19 cellular contexts compared by ENCODE assay signal in genomic region chr9:104740596-104740995, GRCh38. TPM values are rescaled to one million over a fixed set of nuclear protein-coding genes. Genes with fewer than 3 reads are reported as not detected.
A peak's percentile ranks its signal among the peaks of the same experiment; 100 is the strongest.
DNase-seq lines count a peak whose midpoint lies in the region; ATAC-seq and TF ChIP-seq lines count a peak whose summit lies in the region.
"Had no signal": no experiment of that assay in that cellular context is flagged by ENCODE, and none has a peak within 500 bp of the region (broad histone marks: within the 10 kb centered on the region; RNA-seq: fewer than 3 reads in every experiment).

No MANE protein-coding gene starts in this region.

- H3K4me3 Mint-ChIP-seq in immature natural killer cell: no peak overlapping the region
- H3K4me3 Mint-ChIP-seq: activated T-helper 17 cell treated with anti-CD3 and anti-CD28 coated beads, Interleukin-2, amount 50 U/mL, for 72 hours; CD8-positive, alpha-beta memory T cell; neural progenitor cell; T-helper 1 cell treated with Interleukin-12 subunit alpha and Interleukin-12 subunit beta and Interleukin-4 antibody, amounts not matched to agents 30 μg/mL and 1 μg/mL, for 36 hours had no signal

- H3K9me3 Mint-ChIP-seq in immature natural killer cell: peaks cover 0 to 2% (median 0%) of the 10 kb centered on the region in 6 donors
- H3K9me3 Mint-ChIP-seq: activated T-helper 17 cell treated with anti-CD3 and anti-CD28 coated beads, Interleukin-2, amount 50 U/mL, for 72 hours; neural progenitor cell; T-helper 1 cell treated with Interleukin-12 subunit alpha and Interleukin-12 subunit beta and Interleukin-4 antibody, amounts not matched to agents 30 μg/mL and 1 μg/mL, for 36 hours had no signal

- ATAC-seq in HG03442 (IDR thresholded peaks at IDR 0.05; ENCODE audit: unreplicated experiment): no peak
- ATAC-seq: activated T-helper 17 cell treated with anti-CD3 and anti-CD28 coated beads, Interleukin-2, amount 50 U/mL, for 72 hours; HepG2; Panc1 had no signal

- H3K4me1 ChIP-seq in mammary epithelial cell (ENCODE audit: insufficient read depth, low read length) (no peaks in the 10 kb centered on the region), hepatocyte (ENCODE audit: insufficient read depth) (no peaks in the 10 kb centered on the region)
- H3K4me1 ChIP-seq: neural progenitor cell, stomach had no signal

- H3K36me3 Mint-ChIP-seq in immature natural killer cell: no peaks in the 10 kb centered on the region
- H3K36me3 Mint-ChIP-seq: CD8-positive, alpha-beta memory T cell; neural progenitor cell had no signal

- DNase-seq in COLO829 (ENCODE audit: low spot score) (peak; percentile 18), NCI-H1048 (lab: John Stamatoyannopoulos, UW) (peak; percentile 9), mammary epithelial cell (peak; percentile 35), lung microvascular endothelial cell (ENCODE audit: low read depth in 2 of 2) (peak; percentile 27 to 68), immature natural killer cell (no peak), hepatocyte (ENCODE audit: low spot score) (no peak)
- no peak for DNase-seq in effector CD8-positive, alpha-beta T cell (lab: John Stamatoyannopoulos, UW)
- DNase-seq: activated CD4-positive, alpha-beta T cell treated with anti-CD3 and anti-CD28 coated beads, Interleukin-2, amount 50 U/mL, for 4 hours; CD8-positive, alpha-beta memory T cell; NCI-H2227 treated with DMSO at 0.1 percent for 48 hours; stomach had no signal

- H3K36me3 ChIP-seq in mammary epithelial cell (ENCODE audit: insufficient read depth, low read length): no peaks in the 10 kb centered on the region
- no peaks in the 10 kb centered on the region for H3K36me3 ChIP-seq in hepatocyte (replicated peaks; ENCODE audit: insufficient read depth, low read depth)
- H3K36me3 ChIP-seq: cardiac muscle cell, neural progenitor cell, stomach had no signal

- BruUV-seq in mammary epithelial cell (replicated peaks; lab: Mats Ljungman, UMichigan): no TSS peak

- peaks cover 0 to 2% of the 10 kb centered on the region in 2 donors for H3K4me1 Mint-ChIP-seq in immature natural killer cell
- H3K4me1 Mint-ChIP-seq: activated T-helper 17 cell treated with anti-CD3 and anti-CD28 coated beads, Interleukin-2, amount 50 U/mL, for 72 hours; CD8-positive, alpha-beta memory T cell; neural progenitor cell had no signal

- WGBS in mammary epithelial cell (ENCODE audit: low coverage, missing lambda C conversion rate): 5% methylated on average over 1 of the region's 1 CpG
- 55% methylated on average over 1 of the region's 1 CpG for WGBS in hepatocyte (ENCODE audit: low lambda C conversion rate, missing lambda C conversion rate)

- H3K27me3 ChIP-seq in mammary epithelial cell (ENCODE audit: insufficient read depth, low read length): no peaks in the 10 kb centered on the region
- H3K27me3 ChIP-seq in hepatocyte: no peaks in the 10 kb centered on the region
- H3K27me3 ChIP-seq: cardiac muscle cell, neural progenitor cell, stomach had no signal

- intact Hi-C loops in mammary epithelial cell (cut with micrococcal nuclease): loop anchor here (5.0 to 10.0 kb wide), 5 partner anchors 128 to 946 kb away; partner anchors contain the start of gene SMC2

- CTCF ChIA-PET in mammary epithelial cell (lab: Charles Lee; ENCODE audit: low non-redundant PET): no interaction called here

- no peaks in the 10 kb centered on the region for H3K9me3 ChIP-seq in mammary epithelial cell (replicated peaks; ENCODE audit: insufficient read depth, low read length)
- H3K9me3 ChIP-seq in hepatocyte (ENCODE audit: low read depth): no peaks in the 10 kb centered on the region
- H3K9me3 ChIP-seq: stomach had no signal

- no peaks in the 10 kb centered on the region for H3K79me2 ChIP-seq in mammary epithelial cell (ENCODE audit: insufficient read depth, low read length)
- no peaks in the 10 kb centered on the region for H3K79me2 ChIP-seq in hepatocyte

- no peak overlapping the region for H3K27ac Mint-ChIP-seq in immature natural killer cell
- H3K27ac Mint-ChIP-seq: activated T-helper 17 cell treated with anti-CD3 and anti-CD28 coated beads, Interleukin-2, amount 50 U/mL, for 72 hours; neural progenitor cell; T-helper 1 cell treated with Interleukin-12 subunit alpha and Interleukin-12 subunit beta and Interleukin-4 antibody, amounts not matched to agents 30 μg/mL and 1 μg/mL, for 36 hours had no signal

- in situ Hi-C loops in mammary epithelial cell (cut with MboI; ENCODE audit: low sequenced_read_pairs in 2 of 2): no loop called here

- no peak overlapping the region for H3K9ac ChIP-seq in mammary epithelial cell (ENCODE audit: insufficient read depth, low read length)
- H3K9ac ChIP-seq: neural progenitor cell had no signal

- H4K20me1 ChIP-seq in mammary epithelial cell (ENCODE audit: insufficient read depth, low read length) (no peaks in the 10 kb centered on the region), hepatocyte (ENCODE audit: insufficient read depth, poor library complexity, severe bottlenecking) (no peaks in the 10 kb centered on the region)

- no peaks in the 10 kb centered on the region for H3K9me2 ChIP-seq in hepatocyte (replicated peaks; ENCODE audit: insufficient read depth)

- peak overlapping the region; percentile 34 for H3K4me2 ChIP-seq in mammary epithelial cell (ENCODE audit: insufficient read depth, low read depth, low read length)
- no peak overlapping the region for H3K4me2 ChIP-seq in hepatocyte
- H3K4me2 ChIP-seq: neural progenitor cell had no signal

- dilution Hi-C loops in mammary epithelial cell (cut with HindIII; ENCODE audit: low sequenced_read_pairs): no loop called here

- H3K27ac ChIP-seq in mammary epithelial cell (ENCODE audit: insufficient read depth, low read depth, low read length) (no peak overlapping the region), hepatocyte (no peak overlapping the region)
- H3K27ac ChIP-seq: cardiac muscle cell, neural progenitor cell had no signal

- TF ChIP-seq CTCF in mammary epithelial cell (conservative IDR thresholded peaks at IDR 0.05 in 1 of 2, IDR thresholded peaks at IDR 0.05 in 1 of 2; ENCODE audit: extremely low read depth in 1 of 2, insufficient read depth in 1 of 2, low read depth in 1 of 2, low read length in 2 of 2) (no peak), hepatocyte (IDR thresholded peaks at IDR 0.05; ENCODE audit: poor library complexity) (no peak)

- no peak overlapping the region for H3K4me3 ChIP-seq in mammary epithelial cell (replicated peaks in 1 of 3; ENCODE audit: insufficient read depth in 1 of 3, low read depth in 2 of 3, low read length in 3 of 3)
- no peak overlapping the region for H3K4me3 ChIP-seq in hepatocyte
- H3K4me3 ChIP-seq: cardiac muscle cell, neural progenitor cell, stomach had no signal

- H2AFZ ChIP-seq in mammary epithelial cell (ENCODE audit: low read depth, low read length) (no peak overlapping the region), hepatocyte (no peak overlapping the region)
- H2AFZ ChIP-seq: neural progenitor cell had no signal

- H3K27me3 Mint-ChIP-seq in immature natural killer cell (ENCODE audit: low read depth in 3 of 3): peaks cover 0 to 2% (median 0%) of the 10 kb centered on the region in 3 donors
- H3K27me3 Mint-ChIP-seq: activated T-helper 17 cell treated with anti-CD3 and anti-CD28 coated beads, Interleukin-2, amount 50 U/mL, for 72 hours; CD8-positive, alpha-beta memory T cell had no signal

RNA-seq across cellular contexts. Expression of gene NIPSNAP3A, which starts 6.9 kb away (rescaled TPM):
- total RNA-seq in mammary epithelial cell: 10 to 100 TPM; 19.2 to 50.2 TPM
- 19.8 TPM for polyA plus RNA-seq in mammary epithelial cell
- 11.5 TPM for polyA minus RNA-seq in mammary epithelial cell
- total RNA-seq in lung microvascular endothelial cell: 33.9 and 41.2 TPM in 2 replicates
- polyA plus RNA-seq in immature natural killer cell: 10 to 100 TPM; 28.2 to 58.0 (median 29.2) TPM
- 44.4 and 47.8 TPM in 2 replicates for total RNA-seq in hepatocyte
- polyA plus RNA-seq in hepatocyte: 31.8 and 37.3 TPM in 2 replicates

RNA-seq across cellular contexts. Expression of gene NIPSNAP3B, which starts 23.3 kb away (rescaled TPM):
- total RNA-seq in mammary epithelial cell (1 to 10 TPM in 1 of 2 donors, under 1 TPM in 1; 0.52 to 3.7 TPM), lung microvascular endothelial cell (under 0.01 and 0.22 TPM in 2 replicates), hepatocyte (2.0 and 2.8 TPM in 2 replicates)
- polyA plus RNA-seq in mammary epithelial cell (0.23 TPM), immature natural killer cell (under 1 TPM in 2 of 3 donors, not detected in 1; 0.45 to 0.98 TPM), hepatocyte (1.8 and 3.3 TPM in 2 replicates)
- not detected for polyA minus RNA-seq in mammary epithelial cell
- polyA plus RNA-seq: CD8-positive, alpha-beta memory T cell had no signal

RNA-seq across cellular contexts. Expression of gene OR13D1, which starts 46.3 kb away (rescaled TPM):
- not detected for total RNA-seq in mammary epithelial cell
- polyA plus RNA-seq in mammary epithelial cell: not detected
- not detected for polyA minus RNA-seq in mammary epithelial cell
- total RNA-seq in lung microvascular endothelial cell: not detected in 2 replicates
- not detected for polyA plus RNA-seq in immature natural killer cell
- not detected in 2 replicates for total RNA-seq in hepatocyte
- not detected in 2 replicates for polyA plus RNA-seq in hepatocyte
- total RNA-seq: activated T-helper 17 cell treated with anti-CD3 and anti-CD28 coated beads, Interleukin-2, amount 50 U/mL, for 72 hours; cardiac muscle cell; CD8-positive, alpha-beta memory T cell; HepG2; lower leg skin; stomach had no signal
- polyA plus RNA-seq: cardiac muscle cell; CD8-positive, alpha-beta memory T cell; HepG2; stomach had no signal

Comparison
In these comparisons a context has a peak if more than half of its experiments do, and no peak if none do; other contexts are left out.
1. DNase-seq: peak in COLO829 (single experiment), NCI-H1048 (single experiment), mammary epithelial cell (single experiment) and lung microvascular endothelial cell (2 of 2); none in immature natural killer cell (0 of 3), effector CD8-positive, alpha-beta T cell (single experiment) and hepatocyte (single experiment).